26 cellular contexts compared by ENCODE assay signal in genomic region chr16:66752958-66753357, GRCh38. TPM values are rescaled to one million over a fixed set of nuclear protein-coding genes. Genes with fewer than 3 reads are reported as not detected.
"Had no signal": no experiment of that assay in that cellular context is flagged by ENCODE, and none has a peak within 500 bp of the region (broad histone marks: within the 10 kb centered on the region; RNA-seq: fewer than 3 reads in every experiment).

No MANE protein-coding gene starts in this region.

- H3K27ac ChIP-seq: brain microvascular endothelial cell, neutrophil had no signal

- DNase-seq: activated B cell treated with CpG ODN at 0.5 μM for 24 hours; activated CD4-positive, alpha-beta T cell treated with anti-CD3 and anti-CD28 coated beads for 4 hours; activated CD8-positive, alpha-beta T cell treated with anti-CD3 and anti-CD28 coated beads for 36 hours; activated naive CD4-positive, alpha-beta T cell treated with Interleukin-2 at 50 U/mL for 16 hours; activated naive CD8-positive, alpha-beta T cell treated with anti-CD3 and anti-CD28 coated beads, Interleukin-2, amount 50 U/mL, for 24 hours; activated T-cell treated with anti-CD3 and anti-CD28 coated beads, Interleukin-2, amount 50 U/mL, for 1 hour; aorta; brain microvascular endothelial cell; cerebellar nuclear complex; effector CD4-positive, alpha-beta T cell; esophagus squamous epithelium; heart right ventricle; kidney glomerular epithelial cell; left ventricle myocardium superior; mesenchymal stem cell; mucosa of descending colon; naive thymus-derived CD4-positive, alpha-beta T cell; sigmoid colon; stimulated activated CD4-positive, alpha-beta T cell treated with anti-CD3 and anti-CD28 coated beads, Interleukin-4, amount 100 ng/mL, for 4 hours; T-helper 1 cell; T-helper 9 cell had no signal

- H3K27ac Mint-ChIP-seq: activated CD8-positive, alpha-beta T cell treated with anti-CD3 and anti-CD28 coated beads for 36 hours; activated naive CD8-positive, alpha-beta T cell treated with anti-CD3 and anti-CD28 coated beads, Interleukin-2, amount 50 U/mL, for 24 hours; activated T-helper 2 cell treated with anti-CD3 and anti-CD28 coated beads, Interferon-gamma antibody, Interleukin-2, Interleukin-4, amounts not matched to agents 10 μg/mL and 5 μg/mL and 100 μg/mL, durations not matched to agents 14 hours and 24 hours and 36 hours had no signal

- H3K27me3 ChIP-seq: brain microvascular endothelial cell, esophagus squamous epithelium, sigmoid colon had no signal

- H3K4me3 ChIP-seq: mucosa of descending colon, sigmoid colon had no signal

- ATAC-seq: activated CD8-positive, alpha-beta T cell treated with anti-CD3 and anti-CD28 coated beads for 36 hours; activated naive CD8-positive, alpha-beta T cell treated with anti-CD3 and anti-CD28 coated beads, Interleukin-2, amount 50 U/mL, for 24 hours; heart right ventricle; left ventricle myocardium superior; mucosa of descending colon; naive thymus-derived CD4-positive, alpha-beta T cell; stimulated activated memory B cell treated with anti-CD40 and anti-IgM and Interleukin-4, amounts not matched to agents 10 μg/mL and 1 μg/mL and 100 μg/mL, for 72 hours had no signal

- H3K9me3 ChIP-seq: esophagus squamous epithelium, heart right ventricle, mucosa of descending colon, neutrophil, sigmoid colon, thoracic aorta had no signal

- H3K9me3 Mint-ChIP-seq: activated B cell treated with CpG ODN at 0.5 μM for 24 hours; activated CD8-positive, alpha-beta T cell treated with anti-CD3 and anti-CD28 coated beads for 36 hours; activated naive CD8-positive, alpha-beta T cell treated with anti-CD3 and anti-CD28 coated beads, Interleukin-2, amount 50 U/mL, for 24 hours; activated T-helper 2 cell treated with anti-CD3 and anti-CD28 coated beads, Interferon-gamma antibody, Interleukin-2, Interleukin-4, amounts not matched to agents 10 μg/mL and 5 μg/mL and 100 μg/mL, durations not matched to agents 14 hours and 24 hours and 36 hours; stimulated activated memory B cell treated with anti-CD40 and anti-IgM and Interleukin-4, amounts not matched to agents 10 μg/mL and 1 μg/mL and 100 μg/mL, for 72 hours had no signal

- H3K36me3 ChIP-seq: thoracic aorta had no signal

- H3K4me3 Mint-ChIP-seq: stimulated activated memory B cell treated with anti-CD40 and anti-IgM and Interleukin-4, amounts not matched to agents 10 μg/mL and 1 μg/mL and 100 μg/mL, for 72 hours had no signal

RNA-seq across cellular contexts. Expression of gene TERB1, which starts 48.4 kb away (rescaled TPM):
- total RNA-seq: activated B cell treated with CpG ODN at 0.5 μM for 24 hours, aorta, endothelial cell of umbilical vein, esophagus squamous epithelium, left ventricle myocardium superior, thoracic aorta had no signal
- polyA plus RNA-seq: aorta; endothelial cell of umbilical vein; heart right ventricle; naive thymus-derived CD4-positive, alpha-beta T cell had no signal
